8 cellular contexts compared by ENCODE assay signal in the genomic region with DNA sequence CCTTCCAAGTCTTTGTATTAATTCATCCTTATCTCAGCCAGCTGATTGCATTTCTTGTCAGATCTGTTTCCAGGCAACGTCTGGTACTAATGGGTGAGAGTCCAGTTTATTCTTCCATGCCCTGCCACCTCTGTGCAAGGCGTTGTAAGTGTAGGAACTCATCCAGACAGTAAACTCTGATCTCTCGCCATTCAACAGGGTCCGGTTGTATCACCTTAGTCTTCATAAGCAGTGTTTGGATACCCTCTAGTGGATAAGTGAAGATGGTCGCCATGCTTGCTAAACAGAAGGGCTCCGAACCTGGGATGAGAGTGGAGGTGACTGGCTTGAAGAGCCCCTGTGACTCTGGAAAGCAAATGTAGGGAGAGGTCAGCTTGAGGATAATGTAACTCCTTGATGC. TPM values are rescaled to one million over a fixed set of nuclear protein-coding genes. Genes with fewer than 3 reads are reported as not detected.
DNase-seq lines count a peak whose midpoint lies in the region; ATAC-seq, FAIRE-seq and TF ChIP-seq lines count a peak whose summit lies in the region.

No MANE protein-coding gene starts in this region.

- under 1% methylated on average over 6 of the region's 6 CpGs for WGBS in K562 (ENCODE audit: insufficient coverage, low coverage, missing lambda C conversion rate)

- H3K9me3 Mint-ChIP-seq in Calu3 (ENCODE audit: low read depth, unreplicated experiment) (no peaks in the 10 kb centered on the region), GM23338 (no peaks in the 10 kb centered on the region)

- BruUV-seq in Calu3 (replicated peaks; lab: Mats Ljungman, UMichigan) = no TSS peak
- no TSS peak for BruUV-seq in K562 (replicated peaks; lab: Mats Ljungman, UMichigan)

- H2AFZ ChIP-seq in GM23338 = no peak overlapping the region
- H2AFZ ChIP-seq in K562 (ENCODE audit: low read depth, low read length) = no peak overlapping the region

- DNase-seq in Calu3 (peak; percentile 13), GM23338 (ENCODE audit: low spot score) (peak; percentile 82), NCI-H748 (lab: John Stamatoyannopoulos, UW; ENCODE audit: unreplicated experiment) (peak; percentile 67), K562 (ENCODE audit: extremely low read depth in 1 of 4, low spot score in 3 of 4) (peak; percentile 43 to 58 (median 50)), islet precursor cell (peak; percentile 71), superior temporal gyrus (ENCODE audit: extremely low spot score) (peak; percentile 69)

- TF ChIP-seq EP300 in K562 (IDR thresholded peaks at IDR 0.05; ENCODE audit: low read length) = no peak

- ATAC-seq in GM23338 (peak; percentile 95), K562 (peak; percentile 93), HG02938 (IDR thresholded peaks at IDR 0.05; ENCODE audit: unreplicated experiment) (no peak), HG03108 (IDR thresholded peaks at IDR 0.05; ENCODE audit: unreplicated experiment) (no peak)

- no peaks in the 10 kb centered on the region for H3K4me1 Mint-ChIP-seq in Calu3 (ENCODE audit: low read depth, unreplicated experiment)
- H3K4me1 Mint-ChIP-seq in GM23338 = peaks cover 14% of the 10 kb centered on the region

- H3K27me3 Mint-ChIP-seq in Calu3 (ENCODE audit: unreplicated experiment) (no peaks in the 10 kb centered on the region), GM23338 (ENCODE audit: insufficient read depth, low read depth, poor library complexity) (no peaks in the 10 kb centered on the region)

- H3K9me3 ChIP-seq in K562 (replicated peaks; ENCODE audit: control insufficient read depth, insufficient read depth, low read depth, low read length) = no peaks in the 10 kb centered on the region

- H3K4me3 ChIP-seq in GM23338 = no peak overlapping the region
- no peak overlapping the region for H3K4me3 ChIP-seq in K562

- H3K4me2 ChIP-seq in GM23338 = no peak overlapping the region
- H3K4me2 ChIP-seq in K562 (ENCODE audit: insufficient read depth, low read length) = no peak overlapping the region

- CTCF ChIA-PET in Calu3 (lab: Charles Lee) = interaction anchor here (0.6 kb wide), 1 partner anchor 12 kb away, joined by 4 read pairs; no protein-coding TSS in a partner anchor
- CTCF ChIA-PET in K562 (lab: Yijun Ruan, JAX; ENCODE audit: low intra/inter-chr PET ratio) = interaction anchor here (1.2 kb wide), 1 partner anchor 162 kb away, joined by 3 read pairs; no protein-coding TSS in a partner anchor

- H3K36me3 ChIP-seq in GM23338 (ENCODE audit: insufficient read depth) (no peaks in the 10 kb centered on the region), K562 (ENCODE audit: control insufficient read depth, insufficient read depth, low read length) (no peaks in the 10 kb centered on the region)

- H3K27ac Mint-ChIP-seq in Calu3 (ENCODE audit: unreplicated experiment) (no peak overlapping the region), GM23338 (no peak overlapping the region)

- POLR2A ChIA-PET in K562 (lab: Yijun Ruan, JAX) = interaction anchor here (0.7 kb wide), 1 partner anchor 883 kb away, joined by 3 read pairs; no protein-coding TSS in a partner anchor

- no peaks in the 10 kb centered on the region for H3K9me2 ChIP-seq in GM23338 (ENCODE audit: insufficient read depth)

- H3K4me3 Mint-ChIP-seq in Calu3 (ENCODE audit: low read depth, unreplicated experiment) = no peak overlapping the region
- no peak overlapping the region for H3K4me3 Mint-ChIP-seq in GM23338

- no peaks in the 10 kb centered on the region for H3F3A ChIP-seq in GM23338 (replicated peaks; ENCODE audit: low read depth)

- H3K79me2 ChIP-seq in GM23338 (replicated peaks; ENCODE audit: insufficient read depth) (no peaks in the 10 kb centered on the region; the same call in 1 of the 2 replicates), K562 (ENCODE audit: control insufficient read depth, insufficient read depth, low read length) (no peaks in the 10 kb centered on the region)

- TF ChIP-seq RAD21 in K562 (CRISPR knock-in tag; conservative IDR thresholded peaks at IDR 0.05 in 1 of 2, IDR thresholded peaks at IDR 0.05 in 1 of 2) = peak; percentile 56 to 77

- no peaks in the 10 kb centered on the region for H3K9me1 ChIP-seq in K562 (ENCODE audit: control insufficient read depth, insufficient read depth, low read length)

- H3K4me1 ChIP-seq in GM23338 (ENCODE audit: insufficient read depth) = no peaks in the 10 kb centered on the region
- H3K4me1 ChIP-seq in K562 (replicated peaks in 1 of 2; ENCODE audit: control insufficient read depth in 2 of 2, insufficient read depth in 2 of 2, low read length in 2 of 2) = no peaks in the 10 kb centered on the region

- in situ Hi-C loops in K562 (cut with MboI) = no loop called here

- intact Hi-C loops in Calu3 (cut with micrococcal nuclease; ENCODE audit: unreplicated experiment) (loop anchor here (1.0 kb wide), 1 partner anchor 163 kb away; no protein-coding TSS in a partner anchor), K562 (cut with micrococcal nuclease) (loop anchor here (1.0 to 5.0 kb wide), 2 partner anchors 163 to 323 kb away; no protein-coding TSS in a partner anchor)

- no peak overlapping the region for H3K9ac ChIP-seq in K562 (ENCODE audit: insufficient read depth in 1 of 2, low read depth in 2 of 2, low read length in 2 of 2)

- H3K27me3 ChIP-seq in GM23338 (ENCODE audit: insufficient read depth) (no peaks in the 10 kb centered on the region), K562 (ENCODE audit: control insufficient read depth in 2 of 2, insufficient read depth in 2 of 2, low read length in 2 of 2) (peaks cover 7 to 12% of the 10 kb centered on the region in 2 experiments; a peak in 3 of 5 replicates)

- FAIRE-seq in K562 (lab: Jason Lieb, UNC) = no peak

- H3K36me3 Mint-ChIP-seq in Calu3 (ENCODE audit: insufficient read depth, unreplicated experiment) (no peaks in the 10 kb centered on the region), GM23338 (ENCODE audit: low read depth) (no peaks in the 10 kb centered on the region)

- no peak for TF ChIP-seq CTCF in Calu3 (IDR thresholded peaks at IDR 0.05; ENCODE audit: unreplicated experiment)
- peak; percentile 68 to 91 for TF ChIP-seq CTCF in GM23338 (conservative IDR thresholded peaks at IDR 0.05; ENCODE audit: low read depth in 2 of 2)
- TF ChIP-seq CTCF in K562 (IDR thresholded peaks at IDR 0.05 in 2 of 3, conservative IDR thresholded peaks at IDR 0.05 in 1 of 3; ENCODE audit: insufficient read depth in 2 of 3, low read depth in 1 of 3, low read length in 3 of 3) = peak; percentile 50 to 59 (median 56); a peak in 5 of 6 replicates

- H3K27ac ChIP-seq in GM23338 (ENCODE audit: low read depth) (no peak overlapping the region), K562 (ENCODE audit: extremely low read depth, low read depth, low read length) (no peak overlapping the region)

- TF ChIP-seq POLR2A in K562 (conservative IDR thresholded peaks at IDR 0.05) = no peak

- H4K20me1 ChIP-seq in GM23338 (replicated peaks; ENCODE audit: insufficient read depth) (no peaks in the 10 kb centered on the region), K562 (replicated peaks; ENCODE audit: control insufficient read depth, insufficient read depth, low read length) (0 out of 2 replicates have a peak, but pooled peaks cover 3% of the 10 kb centered on the region)

TF ChIP-seq in GM23338, 12 proteins besides CTCF, POLR2A, EP300 and RAD21 (continues in another document):
- no peak for TF ChIP-seq ZNF114 (CRISPR knock-in tag; IDR thresholded peaks at IDR 0.05)
- TF ChIP-seq ETS1 (IDR thresholded peaks at IDR 0.05) = no peak
- no peak for TF ChIP-seq ZNF331 (CRISPR knock-in tag; IDR thresholded peaks at IDR 0.05; ENCODE audit: low read depth)

TF ChIP-seq in K562, 482 proteins besides CTCF, POLR2A, EP300 and RAD21 (continues in another document):
- TF ChIP-seq SMARCA4 (IDR thresholded peaks at IDR 0.05) (no peak), ARID1B (IDR thresholded peaks at IDR 0.05) (no peak), CBX5 (IDR thresholded peaks at IDR 0.05; ENCODE audit: borderline replicate concordance, low read depth) (no peak), JUND (IDR thresholded peaks at IDR 0.05; ENCODE audit: borderline replicate concordance, low read depth, low read length) (0 out of 2 replicates have a peak, but pooled peaks have one; percentile 8), JUND (tag; IDR thresholded peaks at IDR 0.05; ENCODE audit: borderline replicate concordance, low read depth, low read length) (no peak), DEAF1 (CRISPR knock-in tag; IDR thresholded peaks at IDR 0.05) (0 out of 2 replicates have a peak, but pooled peaks have one; percentile 26)

RNA-seq across cellular contexts. Expression of gene CMTM7, which starts 51.6 kb away (rescaled TPM):
- total RNA-seq in Calu3 (2022) = 113 and 131 TPM in 2 replicates
- 23.6 and 32.2 TPM in 2 replicates for total RNA-seq in GM23338 (2014; rRNA removed; shearing (Covaris generic))
- 88.3 and 93.6 TPM in 2 replicates for polyA plus RNA-seq in GM23338 (2016; fragmentation: Nextera tagmentation; extraction: Ambion mirVana)
- total RNA-seq in K562 (2011; cell fraction: chromatin; rRNA removed; ENCODE audit: low replicate concordance) = 0.42 and 0.67 TPM in 2 replicates
- 0.53 and 1.0 TPM in 2 replicates for total RNA-seq in K562 (2011; cell fraction: nucleolus; rRNA removed)
- total RNA-seq in K562 (2011; cell fraction: nucleoplasm; rRNA removed) = 0.73 and 0.92 TPM in 2 replicates
- total RNA-seq in K562 (2014; rRNA removed) = not detected in 2 replicates
- 0.16 TPM in 1 of 2 replicates, not detected in the other for total RNA-seq in K562 (2014; rRNA removed; fragmentation: Illumina TruSeq; extraction: Trizol)
- total RNA-seq in K562 (2015; rRNA removed; fragmentation: Illumina TruSeq; extraction: Trizol) = not detected in 2 replicates
- 0.38 and 0.49 TPM in 2 replicates for total RNA-seq in K562 (2021)
- 0.96 and 1.6 TPM in 2 replicates for polyA plus RNA-seq in K562 (2011; rRNA removed)
- polyA plus RNA-seq in K562 (2011; cell fraction: cytosol; rRNA removed) = 1.3 and 2.2 TPM in 2 replicates
- 1.4 and 1.5 TPM in 2 replicates for polyA plus RNA-seq in K562 (2011; cell fraction: nucleus; rRNA removed)
- 0.14 and 0.18 TPM in 2 replicates for polyA plus RNA-seq in K562 (2012)
- 0.25 and 0.33 TPM in 2 replicates for polyA plus RNA-seq in K562 (2014; fragmentation: Illumina TruSeq; extraction: Trizol)
- under 1 TPM in 1 of 2 experiments, not detected in 1; 0.03 TPM for polyA plus RNA-seq in K562 (2014; fragmentation: Nextera tagmentation; extraction: Ambion mirVana)
- polyA plus RNA-seq in K562 (2014; rRNA removed) = 0.27 and 0.42 TPM in 2 replicates
- 0.48 and 0.84 TPM in 2 replicates for polyA minus RNA-seq in K562 (2011; rRNA and poly(A)+ RNA removed)
- 1.4 TPM in 1 of 2 replicates, not detected in the other for polyA minus RNA-seq in K562 (2011; cell fraction: cytosol; rRNA and poly(A)+ RNA removed)
- polyA minus RNA-seq in K562 (2011; cell fraction: nucleus; rRNA and poly(A)+ RNA removed) = 0.40 and 0.44 TPM in 2 replicates

Comparison
In these comparisons a context has a peak if more than half of its experiments do, and no peak if none do; other contexts are left out.
1. DNase-seq: peak in every context shown above with its lines; median percentile 82 in GM23338; 71 in islet precursor cell; 69 in superior temporal gyrus; 67 in NCI-H748; 50 in K562; 13 in Calu3.
2. ATAC-seq: peak in GM23338 (single experiment) and K562 (single experiment); none in HG02938 (single experiment) and HG03108 (single experiment).
3. RNA of gene CMTM7, which starts 51.6 kb away (total RNA-seq): 113 to 131 TPM in Calu3 and 23.6 to 32.2 TPM in GM23338; 0.16 to 1.0 TPM in K562; every median in the first group is over 10 times any median in the second.